ENCODE assay signal across 25 cellular contexts in the genomic region with DNA sequence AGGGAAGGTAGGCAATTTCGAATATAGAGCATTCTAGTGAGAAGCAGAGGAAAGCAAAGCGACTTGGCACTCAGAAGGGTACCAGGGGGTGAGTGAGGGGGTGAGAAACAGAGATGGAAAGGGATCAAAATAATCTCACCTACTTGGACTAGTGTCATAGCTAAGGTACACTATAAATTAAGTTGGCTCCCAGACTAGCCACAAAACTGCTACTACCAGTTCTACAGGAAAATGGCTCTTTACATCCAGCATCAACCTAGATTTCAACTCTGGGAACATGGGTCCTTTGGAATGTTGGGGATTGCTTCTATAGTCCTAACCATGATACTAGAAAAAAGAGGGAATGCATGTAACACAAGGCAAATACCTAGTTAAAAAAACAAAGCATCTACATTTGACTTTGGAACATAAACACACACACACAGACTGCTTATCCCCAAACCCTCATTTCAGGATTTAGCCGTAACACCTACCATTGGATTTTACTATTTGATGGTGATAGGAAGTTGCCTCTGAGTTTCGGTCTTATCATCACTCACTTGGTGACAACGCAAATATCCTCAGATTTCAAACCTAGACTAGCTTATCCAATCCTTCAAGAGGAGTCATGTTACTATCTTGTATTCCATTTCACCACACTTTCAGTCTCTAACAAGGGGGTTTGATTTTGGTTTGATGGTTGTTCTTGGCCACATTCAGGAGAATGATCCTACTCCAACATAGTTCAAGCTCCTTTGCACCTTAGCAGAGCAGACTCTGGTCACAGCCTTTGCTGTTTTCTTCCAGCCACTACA. TPM values are rescaled to one million over a fixed set of nuclear protein-coding genes. Genes with fewer than 3 reads are reported as not detected.
DNase-seq lines count a peak whose midpoint lies in the region; ATAC-seq and TF ChIP-seq lines count a peak whose summit lies in the region.
"Had no signal": no experiment of that assay in that cellular context is flagged by ENCODE, and none has a peak within 500 bp of the region (broad histone marks: within the 10 kb centered on the region; RNA-seq: fewer than 3 reads in every experiment).

No MANE protein-coding gene starts in this region.

- H3K36me3 Mint-ChIP-seq in CD4-positive, CD25-positive, alpha-beta regulatory T cell, result peaks cover 25% of the 10 kb centered on the region
- peaks cover 56% of the 10 kb centered on the region for H3K36me3 Mint-ChIP-seq in activated naive CD8-positive, alpha-beta T cell treated with anti-CD3 and anti-CD28 coated beads for 36 hours

- no peaks in the 10 kb centered on the region for H3K27me3 ChIP-seq in CD4-positive, CD25-positive, alpha-beta regulatory T cell (ENCODE audit: control insufficient read depth, insufficient read depth, low read length)
- no peaks in the 10 kb centered on the region for H3K27me3 ChIP-seq in GM23248 (replicated peaks; ENCODE audit: insufficient read depth)
- H3K27me3 ChIP-seq in osteoblast (ENCODE audit: insufficient read depth, low read length), result no peaks in the 10 kb centered on the region
- H3K27me3 ChIP-seq: colonic mucosa, ovary had no signal

- H3K4me3 Mint-ChIP-seq in CD4-positive, CD25-positive, alpha-beta regulatory T cell, result peak overlapping the region in 1 of 4 donors; percentile 76
- H3K4me3 Mint-ChIP-seq in activated naive CD8-positive, alpha-beta T cell treated with anti-CD3 and anti-CD28 coated beads for 36 hours, result no peak overlapping the region
- H3K4me3 Mint-ChIP-seq: activated T-helper 1 cell treated with anti-CD3 and anti-CD28 coated beads, Interleukin-12 subunit alpha, Interleukin-12 subunit beta, Interleukin-2, Interleukin-4 antibody, amounts not matched to agents 30 ng/mL and 10 ng/mL and 1 ng/mL, durations not matched to agents 14 hours and 24 hours and 36 hours; WTC11 had no signal

- peak overlapping the region in 2 of 3 donors; percentile 43 to 87 for H3K27ac Mint-ChIP-seq in CD4-positive, CD25-positive, alpha-beta regulatory T cell
- H3K27ac Mint-ChIP-seq in activated naive CD8-positive, alpha-beta T cell treated with anti-CD3 and anti-CD28 coated beads for 36 hours, result peak overlapping the region; percentile 25
- H3K27ac Mint-ChIP-seq: WTC11 had no signal

- H3K4me1 ChIP-seq in CD4-positive, CD25-positive, alpha-beta regulatory T cell (ENCODE audit: control insufficient read depth, insufficient read depth, low read length, poor library complexity, severe bottlenecking), result peaks cover 23% of the 10 kb centered on the region
- H3K4me1 ChIP-seq in GM23248 (ENCODE audit: insufficient read depth) (peaks cover 36% of the 10 kb centered on the region), osteoblast (ENCODE audit: insufficient read depth, low read length) (peaks cover 24% of the 10 kb centered on the region)
- H3K4me1 ChIP-seq: colonic mucosa had no signal

- H3K9me3 ChIP-seq in CD4-positive, CD25-positive, alpha-beta regulatory T cell (ENCODE audit: control insufficient read depth in 2 of 2, low read length in 2 of 2), result no peaks in the 10 kb centered on the region
- H3K9me3 ChIP-seq in GM23248 (ENCODE audit: low read depth) (no peaks in the 10 kb centered on the region), osteoblast (ENCODE audit: low read depth, low read length) (no peaks in the 10 kb centered on the region)
- H3K9me3 ChIP-seq: colonic mucosa, left ventricle myocardium inferior, ovary had no signal

- ATAC-seq in CD4-positive, CD25-positive, alpha-beta regulatory T cell (ENCODE audit: low read depth in 2 of 2), result no peak
- ATAC-seq in HG03280 (IDR thresholded peaks at IDR 0.05; ENCODE audit: unreplicated experiment) (no peak), GM19351 (IDR thresholded peaks at IDR 0.05; ENCODE audit: unreplicated experiment) (no peak)
- ATAC-seq: naive thymus-derived CD4-positive, alpha-beta T cell; WTC11 had no signal

- no peaks in the 10 kb centered on the region for H3K9me3 Mint-ChIP-seq in CD4-positive, CD25-positive, alpha-beta regulatory T cell
- H3K9me3 Mint-ChIP-seq in activated naive CD8-positive, alpha-beta T cell treated with anti-CD3 and anti-CD28 coated beads for 36 hours, result no peaks in the 10 kb centered on the region
- H3K9me3 Mint-ChIP-seq: activated T-helper 1 cell treated with anti-CD3 and anti-CD28 coated beads, Interleukin-12 subunit alpha, Interleukin-12 subunit beta, Interleukin-2, Interleukin-4 antibody, amounts not matched to agents 30 ng/mL and 10 ng/mL and 1 ng/mL, durations not matched to agents 14 hours and 24 hours and 36 hours; WTC11 had no signal

- 98% methylated on average over 5 of the region's 5 CpGs for WGBS in GM23248 (ENCODE audit: low coverage in 1 of 2, low lambda C conversion rate in 2 of 2, missing lambda C conversion rate in 2 of 2), 2 experiments

- H3F3A ChIP-seq in GM23248 (ENCODE audit: insufficient read depth), result peaks cover 45% of the 10 kb centered on the region

- in situ Hi-C loops in GM23248 (cut with MboI), result no loop called here

- peaks cover 78% of the 10 kb centered on the region for H3K79me2 ChIP-seq in GM23248 (ENCODE audit: insufficient read depth)
- H3K79me2 ChIP-seq in osteoblast (ENCODE audit: insufficient read depth, low read length), result peaks cover 74% of the 10 kb centered on the region

- H3K4me2 ChIP-seq in GM23248 (ENCODE audit: unreplicated experiment) (no peak overlapping the region), osteoblast (ENCODE audit: insufficient read depth, low read length) (no peak overlapping the region)

- no peaks in the 10 kb centered on the region for H4K20me1 ChIP-seq in GM23248 (ENCODE audit: insufficient read depth)
- H4K20me1 ChIP-seq in osteoblast (ENCODE audit: insufficient read depth, low read length), result no peaks in the 10 kb centered on the region

- H3K4me1 Mint-ChIP-seq in CD4-positive, CD25-positive, alpha-beta regulatory T cell, result peaks cover 22 to 56% (median 39%) of the 10 kb centered on the region in 4 donors
- peaks cover 51% of the 10 kb centered on the region for H3K4me1 Mint-ChIP-seq in activated naive CD8-positive, alpha-beta T cell treated with anti-CD3 and anti-CD28 coated beads for 36 hours

- no peaks in the 10 kb centered on the region for H3K27me3 Mint-ChIP-seq in CD4-positive, CD25-positive, alpha-beta regulatory T cell
- no peaks in the 10 kb centered on the region for H3K27me3 Mint-ChIP-seq in activated naive CD8-positive, alpha-beta T cell treated with anti-CD3 and anti-CD28 coated beads for 36 hours
- H3K27me3 Mint-ChIP-seq: CD4-positive, alpha-beta memory T cell; naive thymus-derived CD4-positive, alpha-beta T cell had no signal

- no peak overlapping the region for H3K4me3 ChIP-seq in CD4-positive, CD25-positive, alpha-beta regulatory T cell (ENCODE audit: low read depth, low read length)
- H3K4me3 ChIP-seq in GM23248 (no peak overlapping the region), osteoblast (ENCODE audit: insufficient read depth, low read length) (no peak overlapping the region)
- H3K4me3 ChIP-seq: colonic mucosa, left ventricle myocardium inferior, ovary had no signal

- H3K9ac ChIP-seq in GM23248, result no peak overlapping the region

- H3K9me2 ChIP-seq in GM23248 (ENCODE audit: insufficient read depth), result no peaks in the 10 kb centered on the region

- H3K27ac ChIP-seq in CD4-positive, CD25-positive, alpha-beta regulatory T cell (ENCODE audit: insufficient read depth, low read length, poor library complexity, severe bottlenecking), result no peak overlapping the region
- H3K27ac ChIP-seq in GM23248 (peak overlapping the region; percentile 90; the same call in 1 of the 2 replicates), osteoblast (ENCODE audit: low read depth, low read length) (peak overlapping the region; percentile 25)
- H3K27ac ChIP-seq: colonic mucosa, left ventricle myocardium inferior, ovary had no signal

- H2AFZ ChIP-seq in GM23248 (no peak overlapping the region), osteoblast (ENCODE audit: low read length) (no peak overlapping the region)

- no peak for TF ChIP-seq CTCF in osteoblast (IDR thresholded peaks at IDR 0.05; ENCODE audit: extremely low read depth, low read depth, low read length)

- H3K36me3 ChIP-seq in CD4-positive, CD25-positive, alpha-beta regulatory T cell (ENCODE audit: control insufficient read depth, insufficient read depth, low read length), result peaks cover 7% of the 10 kb centered on the region
- 0 out of 2 replicates have a peak, but pooled peaks cover 8% of the 10 kb centered on the region for H3K36me3 ChIP-seq in GM23248 (ENCODE audit: low read depth)
- peaks cover 24% of the 10 kb centered on the region for H3K36me3 ChIP-seq in osteoblast (ENCODE audit: insufficient read depth, low read length)
- H3K36me3 ChIP-seq: colonic mucosa, ovary had no signal

- no peak for DNase-seq in CD4-positive, CD25-positive, alpha-beta regulatory T cell
- DNase-seq in GM23248, result no peak
- no peak for DNase-seq in activated naive CD8-positive, alpha-beta T cell treated with anti-CD3 and anti-CD28 coated beads for 36 hours
- DNase-seq in osteoblast (ENCODE audit: insufficient read length, low spot score, missing footprints), result no peak
- no peak for DNase-seq in NCI-H2029 (lab: John Stamatoyannopoulos, UW)
- DNase-seq: activated CD8-positive, alpha-beta memory T cell treated with anti-CD3 and anti-CD28 coated beads for 24 hours; amniotic stem cell; CD4-positive, alpha-beta memory T cell; colonic mucosa; DMS 273 treated with DMSO at 0.1 percent for 48 hours; hypothalamus; left ventricle myocardium inferior; MM.1S; naive thymus-derived CD4-positive, alpha-beta T cell; NCI-H1417 treated with DMSO at 0.1 percent for 48 hours; NCI-H446; NCI-H82; ovary; stimulated activated CD4-positive, alpha-beta T cell treated with anti-CD3 and anti-CD28 coated beads, Interleukin-4, amount 100 ng/mL, for 1 hour; stimulated activated naive CD4-positive, alpha-beta T cell; T-helper 9 cell had no signal

RNA-seq across cellular contexts. Expression of gene ZBTB21, which starts 5.6 kb away (rescaled TPM):
- 107 TPM for total RNA-seq in CD4-positive, CD25-positive, alpha-beta regulatory T cell
- polyA plus RNA-seq in CD4-positive, CD25-positive, alpha-beta regulatory T cell, result 1 to 10 TPM; 2.4 to 8.0 (median 5.2) TPM
- total RNA-seq in GM23248 (2014; rRNA removed; shearing (Covaris generic)), result 10.6 and 10.7 TPM in 2 replicates
- polyA plus RNA-seq in GM23248 (2016; fragmentation: Nextera tagmentation; extraction: Ambion mirVana), result 9.1 and 10.7 TPM in 2 replicates
- total RNA-seq in activated naive CD8-positive, alpha-beta T cell treated with anti-CD3 and anti-CD28 coated beads for 36 hours, result 10 to 100 TPM; 29.6 to 29.7 TPM
- total RNA-seq in osteoblast, result 12.7 and 13.8 TPM in 2 replicates

RNA-seq across cellular contexts. Expression of gene C2CD2, which starts 50.8 kb away (rescaled TPM):
- 15.3 TPM for total RNA-seq in CD4-positive, CD25-positive, alpha-beta regulatory T cell
- 1 to 10 TPM; 1.7 to 2.9 (median 2.0) TPM for polyA plus RNA-seq in CD4-positive, CD25-positive, alpha-beta regulatory T cell
- 11.5 and 12.2 TPM in 2 replicates for total RNA-seq in GM23248 (2014; rRNA removed; shearing (Covaris generic))
- polyA plus RNA-seq in GM23248 (2016; fragmentation: Nextera tagmentation; extraction: Ambion mirVana), result 5.9 and 7.6 TPM in 2 replicates
- 1 to 10 TPM; 6.3 to 7.6 TPM for total RNA-seq in activated naive CD8-positive, alpha-beta T cell treated with anti-CD3 and anti-CD28 coated beads for 36 hours
- 33.9 and 40.9 TPM in 2 replicates for total RNA-seq in osteoblast
